Comparison of ENCODE assay signal across 8 cellular contexts in the genomic region with DNA sequence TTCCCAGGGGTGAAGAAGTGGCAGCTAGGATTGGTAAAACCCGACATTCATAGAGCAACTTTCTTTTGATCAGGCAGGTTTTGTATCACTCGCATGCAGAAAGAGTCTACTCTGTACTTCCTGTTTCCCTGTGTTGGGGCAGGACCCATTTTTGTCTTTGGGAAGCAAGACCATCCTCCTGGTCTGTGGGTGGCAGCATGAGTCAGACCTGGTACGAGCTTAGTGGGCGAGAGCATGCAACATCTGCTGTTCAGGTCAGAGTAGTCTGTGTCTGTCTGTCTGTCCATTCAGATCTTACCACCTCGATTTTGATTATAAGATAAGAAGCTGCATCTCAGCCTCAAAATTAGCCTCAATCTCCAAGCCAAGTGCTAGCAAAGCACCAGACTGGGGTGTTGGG.
A peak's percentile ranks its signal among the peaks of the same experiment; 100 is the strongest.
DNase-seq lines count a peak whose midpoint lies in the region; ATAC-seq and TF ChIP-seq lines count a peak whose summit lies in the region.

No MANE protein-coding gene starts in this region.

- no peak overlapping the region for H3K27ac ChIP-seq in lung (ENCODE audit: low read depth in 1 of 2, low read length in 1 of 2)
- H3K27ac ChIP-seq in mesendoderm (ENCODE audit: low read depth, low read length): no peak overlapping the region

- peak overlapping the region; percentile 3 for H3K4me3 Mint-ChIP-seq in activated CD8-positive, alpha-beta memory T cell treated with anti-CD3 and anti-CD28 coated beads, Interleukin-2, amount 10 ng/mL, durations not matched to agents 7 days and 5 days

- H3K79me1 ChIP-seq in mesendoderm (ENCODE audit: low read length): peaks cover 5% of the 10 kb centered on the region

- H3K9me3 Mint-ChIP-seq in activated CD8-positive, alpha-beta memory T cell treated with anti-CD3 and anti-CD28 coated beads, Interleukin-2, amount 10 ng/mL, durations not matched to agents 7 days and 5 days (ENCODE audit: low read depth): no peaks in the 10 kb centered on the region

- H3K27me3 ChIP-seq in lung (ENCODE audit: control insufficient read depth, insufficient read depth) (no peaks in the 10 kb centered on the region), mesendoderm (ENCODE audit: insufficient read depth, low read length, poor library complexity) (no peaks in the 10 kb centered on the region)

- H3K4ac ChIP-seq in mesendoderm (ENCODE audit: low read depth, low read length): no peak overlapping the region

- H3K4me2 ChIP-seq in mesendoderm (ENCODE audit: low read length): no peak overlapping the region

- no peaks in the 10 kb centered on the region for H3K27me3 Mint-ChIP-seq in activated CD8-positive, alpha-beta memory T cell treated with anti-CD3 and anti-CD28 coated beads, Interleukin-2, amount 10 ng/mL, durations not matched to agents 7 days and 5 days

- no peaks in the 10 kb centered on the region for H3K9me3 ChIP-seq in lung (ENCODE audit: control insufficient read depth in 2 of 2, insufficient read depth in 1 of 2, low read length in 1 of 2)

- no peaks in the 10 kb centered on the region for H3K79me2 ChIP-seq in mesendoderm (ENCODE audit: control insufficient read depth, insufficient read depth, low read length)

- no peak overlapping the region for H3K4me3 ChIP-seq in AG10803 (ENCODE audit: low read length)
- no peak overlapping the region for H3K4me3 ChIP-seq in lung
- no peak overlapping the region for H3K4me3 ChIP-seq in mesendoderm (ENCODE audit: low read length)

- ATAC-seq in activated CD8-positive, alpha-beta memory T cell treated with anti-CD3 and anti-CD28 coated beads, Interleukin-2, amount 10 ng/mL, durations not matched to agents 7 days and 5 days: peak; percentile 73
- ATAC-seq in lung (ENCODE audit: insufficient read depth, low FRiP score) (peak; percentile 28), GM21528 (IDR thresholded peaks at IDR 0.05; ENCODE audit: low FRiP score, unreplicated experiment) (no peak), HG03439 (IDR thresholded peaks at IDR 0.05; ENCODE audit: unreplicated experiment) (no peak)

- H2AK5ac ChIP-seq in mesendoderm (ENCODE audit: low read length): no peak overlapping the region

- no peak overlapping the region for H4K5ac ChIP-seq in mesendoderm (ENCODE audit: low read length)

- peaks cover 0 to 16% of the 10 kb centered on the region in 2 donors for H3K4me1 ChIP-seq in lung (ENCODE audit: control insufficient read depth in 2 of 2, insufficient read depth in 2 of 2, low read length in 2 of 2)
- peaks cover 11% of the 10 kb centered on the region for H3K4me1 ChIP-seq in mesendoderm (ENCODE audit: control insufficient read depth, low read depth, low read length)

- no peak overlapping the region for H3K9ac ChIP-seq in mesendoderm (ENCODE audit: low read length)

- H2BK15ac ChIP-seq in mesendoderm (replicated peaks; ENCODE audit: low read depth): no peak overlapping the region

- 45 to 54% methylated on average over 5 of the region's 5 CpGs for WGBS in lung, 2 donors
- no CpG with 5 or more reads among the region's 5 CpGs for WGBS in mesendoderm (ENCODE audit: extremely low coverage, insufficient coverage, low lambda C conversion rate)

- H3K56ac ChIP-seq in mesendoderm (ENCODE audit: low read length): no peak overlapping the region

- TF ChIP-seq CTCF in AG10803 (conservative IDR thresholded peaks at IDR 0.05; ENCODE audit: low read length) (no peak), lung (IDR thresholded peaks at IDR 0.05; ENCODE audit: control extremely low read depth, extremely low read depth) (no peak)

- no peak overlapping the region for H3K18ac ChIP-seq in mesendoderm (ENCODE audit: low read length)

- H4K8ac ChIP-seq in mesendoderm (ENCODE audit: low read depth, low read length): no peak overlapping the region

- CTCF ChIA-PET in activated CD8-positive, alpha-beta memory T cell treated with anti-CD3 and anti-CD28 coated beads, Interleukin-2, amount 10 ng/mL, durations not matched to agents 7 days and 5 days (lab: Charles Lee): interaction anchor here (0.9 to 3.2 kb wide), 6 partner anchors 10 to 108 kb away, joined by 3 to 32 read pairs (median 6); no protein-coding TSS in a partner anchor

- DNase-seq in AG10803 (ENCODE audit: low read depth) (peak; percentile 73), M059J (ENCODE audit: low read depth) (peak; percentile 83), lung (ENCODE audit: low spot score) (no peak), mesendoderm (no peak), GOT3 (lab: John Stamatoyannopoulos, UW) (no peak)
- peak; percentile 81 for DNase-seq in activated CD8-positive, alpha-beta memory T cell treated with anti-CD3 and anti-CD28 coated beads, Interleukin-2, amount 10 ng/mL, durations not matched to agents 7 days and 5 days

- peak overlapping the region; percentile 83 for H3K27ac Mint-ChIP-seq in activated CD8-positive, alpha-beta memory T cell treated with anti-CD3 and anti-CD28 coated beads, Interleukin-2, amount 10 ng/mL, durations not matched to agents 7 days and 5 days

- H3K36me3 ChIP-seq in lung (ENCODE audit: control insufficient read depth in 2 of 2, insufficient read depth in 2 of 2, low read length in 2 of 2): no peaks in the 10 kb centered on the region
- no peaks in the 10 kb centered on the region for H3K36me3 ChIP-seq in mesendoderm (ENCODE audit: control insufficient read depth, insufficient read depth, low read length)

- peaks cover 28% of the 10 kb centered on the region for H3K36me3 Mint-ChIP-seq in activated CD8-positive, alpha-beta memory T cell treated with anti-CD3 and anti-CD28 coated beads, Interleukin-2, amount 10 ng/mL, durations not matched to agents 7 days and 5 days

- no peak overlapping the region for H3K23ac ChIP-seq in mesendoderm (ENCODE audit: low read length)

- peaks cover 70% of the 10 kb centered on the region for H3K4me1 Mint-ChIP-seq in activated CD8-positive, alpha-beta memory T cell treated with anti-CD3 and anti-CD28 coated beads, Interleukin-2, amount 10 ng/mL, durations not matched to agents 7 days and 5 days

- H2BK5ac ChIP-seq in mesendoderm (ENCODE audit: low read length): no peak overlapping the region

- H2BK120ac ChIP-seq in mesendoderm (ENCODE audit: low read depth, low read length): no peak overlapping the region

Comparison
In these comparisons a context has a peak if more than half of its experiments do, and no peak if none do; other contexts are left out.
1. DNase-seq: peak in AG10803 (single experiment), M059J (single experiment) and activated CD8-positive, alpha-beta memory T cell treated with anti-CD3 and anti-CD28 coated beads, Interleukin-2, amount 10 ng/mL, durations not matched to agents 7 days and 5 days (single experiment); none in lung (single experiment), mesendoderm (single experiment) and GOT3 (single experiment).
2. ATAC-seq: peak in activated CD8-positive, alpha-beta memory T cell treated with anti-CD3 and anti-CD28 coated beads, Interleukin-2, amount 10 ng/mL, durations not matched to agents 7 days and 5 days (single experiment) and lung (single experiment); none in GM21528 (single experiment) and HG03439 (single experiment).